Comparison of ENCODE assay signal across 11 cellular contexts in the genomic region with DNA sequence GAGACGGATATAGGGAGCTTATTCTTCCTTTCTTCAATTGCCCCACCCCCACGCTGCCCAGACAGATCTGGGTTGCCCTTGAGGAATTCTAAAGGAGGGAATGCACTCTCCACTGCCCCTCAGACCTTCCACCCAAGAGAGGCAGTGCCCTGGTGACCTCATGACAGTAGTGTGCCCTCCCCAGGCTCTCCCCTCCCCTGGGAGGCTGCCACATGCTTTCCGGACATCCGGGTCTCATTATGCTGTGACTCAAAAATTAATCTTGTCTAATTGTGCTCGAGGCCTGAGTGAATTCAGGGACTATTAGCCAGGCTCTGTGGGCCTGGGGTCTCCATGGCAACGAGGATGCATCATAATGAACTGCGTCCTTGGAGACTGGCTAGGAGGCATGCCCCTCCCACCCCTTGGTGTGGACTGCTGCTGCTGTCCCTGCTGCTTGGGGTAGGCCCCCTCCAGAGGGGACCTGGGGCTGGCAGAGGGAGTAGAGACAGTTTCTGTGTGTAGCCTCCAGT. TPM values are rescaled to one million over a fixed set of nuclear protein-coding genes. Genes with fewer than 3 reads are reported as not detected.
DNase-seq lines count a peak whose midpoint lies in the region; ATAC-seq and TF ChIP-seq lines count a peak whose summit lies in the region.
"Had no signal": no experiment of that assay in that cellular context is flagged by ENCODE, and none has a peak within 500 bp of the region (broad histone marks: within the 10 kb centered on the region; RNA-seq: fewer than 3 reads in every experiment).

No MANE protein-coding gene starts in this region.

- intact Hi-C loops in PC-3 (cut with micrococcal nuclease) = no loop called here

- H4K20me1 ChIP-seq in neural progenitor cell (ENCODE audit: low read depth) = peaks cover 15% of the 10 kb centered on the region
- H4K20me1 ChIP-seq in PC-3 (ENCODE audit: low read length) = no peaks in the 10 kb centered on the region

- peaks cover 15% of the 10 kb centered on the region for H3K27me3 Mint-ChIP-seq in neural progenitor cell (ENCODE audit: insufficient read depth, low read depth)

- H3K9me3 ChIP-seq in neural progenitor cell (ENCODE audit: low read depth) = no peaks in the 10 kb centered on the region
- no peaks in the 10 kb centered on the region for H3K9me3 ChIP-seq in PC-3 (ENCODE audit: low read length)

- H3K4me3 Mint-ChIP-seq in neural progenitor cell = peak overlapping the region; percentile 75
- H3K4me3 Mint-ChIP-seq: activated T-helper 1 cell treated with anti-CD3 and anti-CD28 coated beads, Interleukin-12 subunit alpha, Interleukin-12 subunit beta, Interleukin-2, Interleukin-4 antibody, amounts not matched to agents 30 ng/mL and 10 ng/mL and 1 ng/mL, durations not matched to agents 14 hours and 24 hours and 36 hours had no signal

- no TSS peak for BruUV-seq in PC-3 (replicated peaks; lab: Mats Ljungman, UMichigan)

- DNase-seq in Daoy (ENCODE audit: low read depth) = peak; percentile 84
- DNase-seq in NCI-H146 treated with DMSO at 0.1 percent for 48 hours (lab: John Stamatoyannopoulos, UW; ENCODE audit: unreplicated experiment) = peak; percentile 64
- DNase-seq in dermis blood vessel endothelial cell = peak; percentile 38
- DNase-seq in neural progenitor cell (ENCODE audit: low spot score) = peak; percentile 91
- DNase-seq in PC-3 = no peak
- DNase-seq in NCI-H510A treated with DMSO at 0.1 percent for 48 hours (lab: John Stamatoyannopoulos, UW) = no peak
- DNase-seq in glomerular visceral epithelial cell (ENCODE audit: extremely low spot score) = no peak
- DNase-seq: foreskin keratinocyte, KBM-7 had no signal

- POLR2A ChIA-PET in PC-3 (lab: Charles Lee; ENCODE audit: unreplicated experiment) = no interaction called here

- H3K36me3 Mint-ChIP-seq in neural progenitor cell = peaks cover 5% of the 10 kb centered on the region

- H3K9me2 ChIP-seq in PC-3 (replicated peaks; ENCODE audit: low read length) = no peaks in the 10 kb centered on the region

- H3K27ac Mint-ChIP-seq in neural progenitor cell = peak overlapping the region; percentile 88
- H3K27ac Mint-ChIP-seq: activated T-helper 1 cell treated with anti-CD3 and anti-CD28 coated beads, Interleukin-12 subunit alpha, Interleukin-12 subunit beta, Interleukin-2, Interleukin-4 antibody, amounts not matched to agents 30 ng/mL and 10 ng/mL and 1 ng/mL, durations not matched to agents 14 hours and 24 hours and 36 hours had no signal

- H3K4me1 ChIP-seq in neural progenitor cell (peaks cover 64% of the 10 kb centered on the region), PC-3 (ENCODE audit: insufficient read depth, low read length) (no peaks in the 10 kb centered on the region)
- H3K4me1 ChIP-seq: foreskin keratinocyte had no signal

- peaks cover 3% of the 10 kb centered on the region for H3K9me3 Mint-ChIP-seq in neural progenitor cell
- H3K9me3 Mint-ChIP-seq: activated T-helper 1 cell treated with anti-CD3 and anti-CD28 coated beads, Interleukin-12 subunit alpha, Interleukin-12 subunit beta, Interleukin-2, Interleukin-4 antibody, amounts not matched to agents 30 ng/mL and 10 ng/mL and 1 ng/mL, durations not matched to agents 14 hours and 24 hours and 36 hours had no signal

- H3K4me1 Mint-ChIP-seq in neural progenitor cell = peaks cover 85% of the 10 kb centered on the region

- H3K9ac ChIP-seq in neural progenitor cell = no peak overlapping the region
- H3K9ac ChIP-seq in PC-3 (ENCODE audit: low read length) = no peak overlapping the region

- H3K27ac ChIP-seq in neural progenitor cell (no peak overlapping the region), PC-3 (ENCODE audit: low read length) (no peak overlapping the region)
- H3K27ac ChIP-seq: foreskin keratinocyte had no signal

- H3K4me2 ChIP-seq in neural progenitor cell = peak overlapping the region; percentile 33
- no peak overlapping the region for H3K4me2 ChIP-seq in PC-3 (ENCODE audit: low read length)

- ATAC-seq in PC-3 = no peak
- ATAC-seq in HG03159 (IDR thresholded peaks at IDR 0.05; ENCODE audit: unreplicated experiment) = no peak
- ATAC-seq: foreskin keratinocyte had no signal

- H3K27me3 ChIP-seq in neural progenitor cell (no peaks in the 10 kb centered on the region), PC-3 (ENCODE audit: low read length) (no peaks in the 10 kb centered on the region)
- H3K27me3 ChIP-seq: foreskin keratinocyte had no signal

- H3F3A ChIP-seq in neural progenitor cell (ENCODE audit: low read depth) (peaks cover 17% of the 10 kb centered on the region), PC-3 (ENCODE audit: low read length, unreplicated experiment) (no peaks in the 10 kb centered on the region)

- CTCF ChIA-PET in PC-3 (lab: Charles Lee) = no interaction called here

- TF ChIP-seq CTCF in neural progenitor cell (IDR thresholded peaks at IDR 0.05) = no peak
- no peak for TF ChIP-seq CTCF in PC-3 (conservative IDR thresholded peaks at IDR 0.05; ENCODE audit: low read depth, low read length)

- H2AFZ ChIP-seq in neural progenitor cell (replicated peaks) (no peak overlapping the region), PC-3 (ENCODE audit: low read length) (no peak overlapping the region)

- no peaks in the 10 kb centered on the region for H3K36me3 ChIP-seq in neural progenitor cell
- no peaks in the 10 kb centered on the region for H3K36me3 ChIP-seq in PC-3 (ENCODE audit: low read depth, low read length)

- no peak overlapping the region for H3K4me3 ChIP-seq in neural progenitor cell
- H3K4me3 ChIP-seq in PC-3 (ENCODE audit: low read length) = no peak overlapping the region

- H3K79me2 ChIP-seq in neural progenitor cell (ENCODE audit: low read depth) (no peaks in the 10 kb centered on the region), PC-3 (ENCODE audit: low read length) (no peaks in the 10 kb centered on the region)

RNA-seq across cellular contexts. Expression of a gene that starts 20.8 kb away (rescaled TPM):
- 2.5 and 2.6 TPM in 2 replicates for total RNA-seq in Daoy (2014; rRNA removed; shearing (Covaris generic))
- total RNA-seq in dermis blood vessel endothelial cell (1.0 and 1.4 TPM in 2 replicates), neural progenitor cell (ENCODE audit: low replicate concordance) (1.0 and 3.3 TPM in 2 replicates), PC-3 (2014; rRNA removed) (0.66 and 0.92 TPM in 2 replicates)
- total RNA-seq: activated T-helper 1 cell treated with anti-CD3 and anti-CD28 coated beads, Interleukin-12 subunit alpha, Interleukin-12 subunit beta, Interleukin-2, Interleukin-4 antibody, amounts not matched to agents 30 ng/mL and 10 ng/mL and 1 ng/mL, durations not matched to agents 14 hours and 24 hours and 36 hours had no signal

Comparison
In these comparisons a context has a peak if more than half of its experiments do, and no peak if none do; other contexts are left out.
1. DNase-seq: peak in Daoy (single experiment), NCI-H146 treated with DMSO at 0.1 percent for 48 hours (single experiment), dermis blood vessel endothelial cell (single experiment) and neural progenitor cell (single experiment); none in PC-3 (single experiment), NCI-H510A treated with DMSO at 0.1 percent for 48 hours (single experiment) and glomerular visceral epithelial cell (single experiment).